Comparison of ENCODE assay signal across 14 cellular contexts in the genomic region with DNA sequence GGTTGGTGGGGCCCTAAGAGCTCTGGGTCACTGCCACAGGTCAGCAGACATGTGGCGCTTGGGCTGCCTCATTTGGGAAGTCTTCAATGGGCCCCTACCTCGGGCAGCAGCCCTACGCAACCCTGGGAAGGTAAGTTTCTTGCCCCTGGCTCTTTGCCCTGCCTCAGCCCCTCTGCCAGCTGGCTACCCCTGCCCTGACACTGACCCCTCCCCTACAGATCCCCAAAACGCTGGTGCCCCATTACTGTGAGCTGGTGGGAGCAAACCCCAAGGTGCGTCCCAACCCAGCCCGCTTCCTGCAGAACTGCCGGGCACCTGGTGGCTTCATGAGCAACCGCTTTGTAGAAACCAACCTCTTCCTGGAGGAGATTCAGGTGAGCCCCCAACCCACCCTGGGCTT. TPM values are rescaled to one million over a fixed set of nuclear protein-coding genes. Genes with fewer than 3 reads are reported as not detected.
DNase-seq lines count a peak whose midpoint lies in the region; ATAC-seq, FAIRE-seq and TF ChIP-seq lines count a peak whose summit lies in the region.
"Had no signal": no experiment of that assay in that cellular context is flagged by ENCODE, and none has a peak within 500 bp of the region (broad histone marks: within the 10 kb centered on the region; RNA-seq: fewer than 3 reads in every experiment).

No MANE protein-coding gene starts in this region.

- peaks cover 8 to 18% of the 10 kb centered on the region in 2 experiments for H3K36me3 ChIP-seq in HepG2 (replicated peaks in 1 of 2; ENCODE audit: control insufficient read depth in 1 of 2, insufficient read depth in 2 of 2, low read length in 2 of 2)
- peaks cover 49% of the 10 kb centered on the region for H3K36me3 ChIP-seq in upper lobe of right lung

- TF ChIP-seq EP300 in HepG2 (IDR thresholded peaks at IDR 0.05; ENCODE audit: low read depth in 2 of 2, low read length in 2 of 2) (no peak), HepG2 (CRISPR knock-in tag; IDR thresholded peaks at IDR 0.05; ENCODE audit: borderline replicate concordance) (no peak)

- no peaks in the 10 kb centered on the region; a peak in 1 of 5 replicates for H3K27me3 ChIP-seq in HepG2 (ENCODE audit: control insufficient read depth in 1 of 2, insufficient read depth in 2 of 2, low read length in 2 of 2)
- H3K27me3 ChIP-seq in upper lobe of right lung = no peaks in the 10 kb centered on the region

- 0 out of 2 replicates have a peak, but pooled peaks cover 3% of the 10 kb centered on the region for H4K20me1 ChIP-seq in HepG2 (ENCODE audit: insufficient read depth, low read length)

- WGBS in HepG2 (ENCODE audit: low lambda C conversion rate) = 100% methylated on average over 3 of the region's 8 CpGs

- H3K4me1 ChIP-seq in HepG2 (ENCODE audit: insufficient read depth, low read length) (peaks cover 71% of the 10 kb centered on the region), upper lobe of right lung (peaks cover 38% of the 10 kb centered on the region)

- in situ Hi-C loops in HepG2 (cut with HindIII; ENCODE audit: extremely low pct_ligation_motif_present, low pct_unique_long_range_greater_than_20kb) = no loop called here

- H3K4me3 Mint-ChIP-seq in activated CD4-positive, alpha-beta memory T cell treated with anti-CD3 and anti-CD28 coated beads for 36 hours = peak overlapping the region; percentile 84

- no peak overlapping the region for H3K27ac ChIP-seq in HepG2 (ENCODE audit: extremely low read length, insufficient read depth, low read length)
- H3K27ac ChIP-seq in upper lobe of right lung = no peak overlapping the region

- no peak overlapping the region for H3K9ac ChIP-seq in HepG2 (ENCODE audit: insufficient read depth, low read depth, low read length)

- CTCF ChIA-PET in activated CD4-positive, alpha-beta memory T cell treated with anti-CD3 and anti-CD28 coated beads for 36 hours (lab: Charles Lee) = interaction anchor here (3.7 kb wide), 1 partner anchor 14 kb away, joined by 30 read pairs; no protein-coding TSS in a partner anchor
- CTCF ChIA-PET in HepG2 (lab: Yijun Ruan, JAX; ENCODE audit: low intra/inter-chr PET ratio, low total read pairs) = no interaction called here

- H3K9me3 ChIP-seq in HepG2 (ENCODE audit: low read length) = no peaks in the 10 kb centered on the region
- H3K9me3 ChIP-seq in upper lobe of right lung = no peaks in the 10 kb centered on the region

- peaks cover 54% of the 10 kb centered on the region for H3K4me1 Mint-ChIP-seq in activated CD4-positive, alpha-beta memory T cell treated with anti-CD3 and anti-CD28 coated beads for 36 hours (ENCODE audit: low read depth)

- H3K4me2 ChIP-seq in HepG2 (ENCODE audit: low read depth, low read length) = peak overlapping the region; percentile 96

- no peaks in the 10 kb centered on the region for H3K9me3 Mint-ChIP-seq in activated CD4-positive, alpha-beta memory T cell treated with anti-CD3 and anti-CD28 coated beads for 36 hours
- H3K9me3 Mint-ChIP-seq: CD14-positive monocyte had no signal

- no peak overlapping the region for H2AFZ ChIP-seq in HepG2 (ENCODE audit: low read length)

- intact Hi-C loops in Right ventricle myocardium superior (cut with DNase I) (no loop called here), left ventricle myocardium superior (cut with micrococcal nuclease) (no loop called here), HepG2 (cut with micrococcal nuclease; ENCODE audit: unreplicated experiment) (no loop called here), upper lobe of right lung (cut with DNase I) (no loop called here)
- intact Hi-C loops in activated CD4-positive, alpha-beta memory T cell treated with anti-CD3 and anti-CD28 coated beads for 36 hours (cut with micrococcal nuclease) = no loop called here

- TF ChIP-seq CTCF in HepG2 (CRISPR knock-in tag; IDR thresholded peaks at IDR 0.05) (no peak), upper lobe of right lung (IDR thresholded peaks at IDR 0.05) (no peak)

- H3K4me3 ChIP-seq in HepG2 (replicated peaks in 1 of 3; ENCODE audit: insufficient read depth in 1 of 3, low read depth in 2 of 3, low read length in 3 of 3) (no peak overlapping the region; a peak in 1 of 6 replicates), upper lobe of right lung (no peak overlapping the region)

- peaks cover 19% of the 10 kb centered on the region for H3K79me2 ChIP-seq in HepG2 (ENCODE audit: insufficient read depth, low read length)

- no peak for FAIRE-seq in HepG2 (lab: Jason Lieb, UNC)
- FAIRE-seq: colon, islet of Langerhans, RCC 7860 had no signal

- no TSS peak for BruUV-seq in HepG2 (replicated peaks; lab: Mats Ljungman, UMichigan)

- TF ChIP-seq POLR2A in HepG2 (IDR thresholded peaks at IDR 0.05; ENCODE audit: insufficient read depth in 1 of 2, low read depth in 2 of 2, low read length in 2 of 2) = no peak

- POLR2A ChIA-PET in activated CD4-positive, alpha-beta memory T cell treated with anti-CD3 and anti-CD28 coated beads for 36 hours (lab: Charles Lee) = no interaction called here
- POLR2A ChIA-PET in HepG2 (lab: Yijun Ruan, JAX) = interaction anchor here (0.6 to 4.4 kb wide), 3 partner anchors 28 to 361 kb away, joined by 3 to 35 read pairs (median 3); partner anchors contain the start of gene MALAT1

- ATAC-seq in Right ventricle myocardium superior (ENCODE audit: poor library complexity) = no peak
- no peak for ATAC-seq in left ventricle myocardium superior
- no peak for ATAC-seq in HepG2
- ATAC-seq in upper lobe of right lung = no peak
- no peak for ATAC-seq in left lobe of liver

- peak; percentile 26 for DNase-seq in Right ventricle myocardium superior
- DNase-seq in left ventricle myocardium superior = no peak
- DNase-seq in activated CD4-positive, alpha-beta memory T cell treated with anti-CD3 and anti-CD28 coated beads for 36 hours = no peak
- DNase-seq in HepG2 (ENCODE audit: low spot score) = no peak
- DNase-seq in upper lobe of right lung = peak; percentile 63
- no peak for DNase-seq in left lobe of liver (ENCODE audit: low spot score)
- DNase-seq in NCI-H1092 (lab: John Stamatoyannopoulos, UW) = no peak
- no peak for DNase-seq in NCI-H1694 (lab: John Stamatoyannopoulos, UW)
- DNase-seq: activated gamma-delta T cell treated with Interleukin-2 at 50 U/mL for 16 hours, NCI-H446 treated with DMSO at 0.1 percent for 48 hours had no signal

- no peak for TF ChIP-seq RAD21 in HepG2 (CRISPR knock-in tag; IDR thresholded peaks at IDR 0.05)

- peaks cover 27% of the 10 kb centered on the region for H3K36me3 Mint-ChIP-seq in activated CD4-positive, alpha-beta memory T cell treated with anti-CD3 and anti-CD28 coated beads for 36 hours

- H3K27me3 Mint-ChIP-seq in activated CD4-positive, alpha-beta memory T cell treated with anti-CD3 and anti-CD28 coated beads for 36 hours = no peaks in the 10 kb centered on the region

- H3K27ac Mint-ChIP-seq in activated CD4-positive, alpha-beta memory T cell treated with anti-CD3 and anti-CD28 coated beads for 36 hours = no peak overlapping the region

RNA-seq across cellular contexts. Expression of gene SCYL1, which starts 1.9 kb away (rescaled TPM):
- total RNA-seq in Right ventricle myocardium superior (60.5 TPM), left ventricle myocardium superior (60.4 TPM), HepG2 (2016; rRNA removed; fragmentation: Illumina TruSeq; extraction: Trizol) (61.7 and 65.9 TPM in 2 replicates), upper lobe of right lung (74.4 TPM), left lobe of liver (67.6 TPM)
- total RNA-seq in activated CD4-positive, alpha-beta memory T cell treated with anti-CD3 and anti-CD28 coated beads for 36 hours = 10 to 100 TPM; 67.8 to 69.8 TPM
- 25.8 and 30.8 TPM in 2 replicates for total RNA-seq in HepG2 (2016; cell fraction: cytosol; rRNA removed; fragmentation: Illumina TruSeq; extraction: Trizol; ENCODE audit: low read depth)
- total RNA-seq in HepG2 (2016; cell fraction: insoluble cytoplasmic fraction; rRNA removed; fragmentation: Illumina TruSeq; extraction: Trizol) = 61.5 and 71.8 TPM in 2 replicates
- total RNA-seq in HepG2 (2016; cell fraction: membrane; rRNA removed; fragmentation: Illumina TruSeq; extraction: Trizol) = 42.4 and 48.2 TPM in 2 replicates
- total RNA-seq in HepG2 (2016; cell fraction: nucleus; rRNA removed; fragmentation: Illumina TruSeq; extraction: Trizol) = 43.2 and 44.5 TPM in 2 replicates
- polyA plus RNA-seq in HepG2 (2011; rRNA removed) = 103 and 122 TPM in 2 replicates
- polyA plus RNA-seq in HepG2 (2011; cell fraction: cytosol; rRNA removed) = 86.0 and 134 TPM in 2 replicates
- polyA plus RNA-seq in HepG2 (2011; cell fraction: nucleus; rRNA removed) = 217 and 274 TPM in 2 replicates
- polyA plus RNA-seq in HepG2 (2012) = 38.8 and 49.2 TPM in 2 replicates
- polyA plus RNA-seq in HepG2 (2016; cell fraction: cytosol; fragmentation: Illumina TruSeq; extraction: Trizol; ENCODE audit: low read depth) = 18.7 and 21.2 TPM in 2 replicates
- polyA plus RNA-seq in HepG2 (2016; cell fraction: insoluble cytoplasmic fraction; fragmentation: Illumina TruSeq; extraction: Trizol; ENCODE audit: low read depth) = 66.5 and 66.9 TPM in 2 replicates
- polyA plus RNA-seq in HepG2 (2016; cell fraction: membrane; fragmentation: Illumina TruSeq; extraction: Trizol; ENCODE audit: low read depth) = 31.2 and 33.8 TPM in 2 replicates
- 90.8 and 91.5 TPM in 2 replicates for polyA plus RNA-seq in HepG2 (2016; cell fraction: nucleus; fragmentation: Illumina TruSeq; extraction: Trizol; ENCODE audit: insufficient read depth, low read depth)
- 110 and 139 TPM in 2 replicates for polyA minus RNA-seq in HepG2 (2011; rRNA and poly(A)+ RNA removed; ENCODE audit: low replicate concordance)
- polyA minus RNA-seq in HepG2 (2011; cell fraction: cytosol; rRNA and poly(A)+ RNA removed) = 43.9 and 59.3 TPM in 2 replicates
- polyA minus RNA-seq in HepG2 (2011; cell fraction: nucleus; rRNA and poly(A)+ RNA removed) = 34.2 and 36.4 TPM in 2 replicates

RNA-seq across cellular contexts. Expression of gene MALAT1, which starts 27.9 kb away (rescaled TPM):
- total RNA-seq in Right ventricle myocardium superior (5,573 TPM), left ventricle myocardium superior (7,191 TPM), HepG2 (2016; rRNA removed; fragmentation: Illumina TruSeq; extraction: Trizol) (302 and 1,237 TPM in 2 replicates), upper lobe of right lung (11,917 TPM), left lobe of liver (2,761 TPM)
- total RNA-seq in activated CD4-positive, alpha-beta memory T cell treated with anti-CD3 and anti-CD28 coated beads for 36 hours = 1,000 to 10,000 TPM; 8,046 to 8,888 TPM
- 281 and 317 TPM in 2 replicates for total RNA-seq in HepG2 (2016; cell fraction: cytosol; rRNA removed; fragmentation: Illumina TruSeq; extraction: Trizol; ENCODE audit: low read depth)
- 283 and 1,071 TPM in 2 replicates for total RNA-seq in HepG2 (2016; cell fraction: insoluble cytoplasmic fraction; rRNA removed; fragmentation: Illumina TruSeq; extraction: Trizol)
- 241 and 289 TPM in 2 replicates for total RNA-seq in HepG2 (2016; cell fraction: membrane; rRNA removed; fragmentation: Illumina TruSeq; extraction: Trizol)
- total RNA-seq in HepG2 (2016; cell fraction: nucleus; rRNA removed; fragmentation: Illumina TruSeq; extraction: Trizol) = 8,751 and 9,202 TPM in 2 replicates
- polyA plus RNA-seq in HepG2 (2011; rRNA removed) = 143 and 217 TPM in 2 replicates
- polyA plus RNA-seq in HepG2 (2011; cell fraction: cytosol; rRNA removed) = 13.0 and 14.3 TPM in 2 replicates
- 1,021 and 1,816 TPM in 2 replicates for polyA plus RNA-seq in HepG2 (2011; cell fraction: nucleus; rRNA removed)
- polyA plus RNA-seq in HepG2 (2012) = 177 and 330 TPM in 2 replicates
- polyA plus RNA-seq in HepG2 (2016; cell fraction: cytosol; fragmentation: Illumina TruSeq; extraction: Trizol; ENCODE audit: low read depth) = 1.1 and 1.4 TPM in 2 replicates
- polyA plus RNA-seq in HepG2 (2016; cell fraction: insoluble cytoplasmic fraction; fragmentation: Illumina TruSeq; extraction: Trizol; ENCODE audit: low read depth) = 3.9 and 6.5 TPM in 2 replicates
- polyA plus RNA-seq in HepG2 (2016; cell fraction: membrane; fragmentation: Illumina TruSeq; extraction: Trizol; ENCODE audit: low read depth) = 1.8 and 10.3 TPM in 2 replicates
- polyA plus RNA-seq in HepG2 (2016; cell fraction: nucleus; fragmentation: Illumina TruSeq; extraction: Trizol; ENCODE audit: insufficient read depth, low read depth) = 153 and 182 TPM in 2 replicates
- 900 and 8,115 TPM in 2 replicates for polyA minus RNA-seq in HepG2 (2011; rRNA and poly(A)+ RNA removed; ENCODE audit: low replicate concordance)
- polyA minus RNA-seq in HepG2 (2011; cell fraction: cytosol; rRNA and poly(A)+ RNA removed) = 295 and 335 TPM in 2 replicates
- polyA minus RNA-seq in HepG2 (2011; cell fraction: nucleus; rRNA and poly(A)+ RNA removed) = 13,373 and 18,071 TPM in 2 replicates

RNA-seq across cellular contexts. Expression of gene LTBP3, which starts 31.4 kb away (rescaled TPM):
- total RNA-seq in Right ventricle myocardium superior = 73.4 TPM
- total RNA-seq in left ventricle myocardium superior = 77.5 TPM
- total RNA-seq in activated CD4-positive, alpha-beta memory T cell treated with anti-CD3 and anti-CD28 coated beads for 36 hours = 10 to 100 TPM; 60.7 to 63.3 TPM
- total RNA-seq in HepG2 (2016; rRNA removed; fragmentation: Illumina TruSeq; extraction: Trizol) = 4.2 and 12.2 TPM in 2 replicates
- total RNA-seq in HepG2 (2016; cell fraction: cytosol; rRNA removed; fragmentation: Illumina TruSeq; extraction: Trizol; ENCODE audit: low read depth) = 3.8 and 4.6 TPM in 2 replicates
- 3.1 and 14.2 TPM in 2 replicates for total RNA-seq in HepG2 (2016; cell fraction: insoluble cytoplasmic fraction; rRNA removed; fragmentation: Illumina TruSeq; extraction: Trizol)
- total RNA-seq in HepG2 (2016; cell fraction: membrane; rRNA removed; fragmentation: Illumina TruSeq; extraction: Trizol) = 6.5 and 7.6 TPM in 2 replicates
- 18.0 and 20.1 TPM in 2 replicates for total RNA-seq in HepG2 (2016; cell fraction: nucleus; rRNA removed; fragmentation: Illumina TruSeq; extraction: Trizol)
- 60.3 and 68.1 TPM in 2 replicates for polyA plus RNA-seq in HepG2 (2011; rRNA removed)
- 16.4 and 24.6 TPM in 2 replicates for polyA plus RNA-seq in HepG2 (2011; cell fraction: cytosol; rRNA removed)
- polyA plus RNA-seq in HepG2 (2011; cell fraction: nucleus; rRNA removed) = 549 and 694 TPM in 2 replicates
- polyA plus RNA-seq in HepG2 (2012) = 41.0 and 45.6 TPM in 2 replicates
- 2.1 and 2.8 TPM in 2 replicates for polyA plus RNA-seq in HepG2 (2016; cell fraction: cytosol; fragmentation: Illumina TruSeq; extraction: Trizol; ENCODE audit: low read depth)
- 7.3 and 9.4 TPM in 2 replicates for polyA plus RNA-seq in HepG2 (2016; cell fraction: insoluble cytoplasmic fraction; fragmentation: Illumina TruSeq; extraction: Trizol; ENCODE audit: low read depth)
- polyA plus RNA-seq in HepG2 (2016; cell fraction: membrane; fragmentation: Illumina TruSeq; extraction: Trizol; ENCODE audit: low read depth) = 6.0 and 7.1 TPM in 2 replicates
- 129 and 139 TPM in 2 replicates for polyA plus RNA-seq in HepG2 (2016; cell fraction: nucleus; fragmentation: Illumina TruSeq; extraction: Trizol; ENCODE audit: insufficient read depth, low read depth)
- 12.7 and 25.1 TPM in 2 replicates for polyA minus RNA-seq in HepG2 (2011; rRNA and poly(A)+ RNA removed; ENCODE audit: low replicate concordance)
- 13.7 and 23.3 TPM in 2 replicates for polyA minus RNA-seq in HepG2 (2011; cell fraction: cytosol; rRNA and poly(A)+ RNA removed)
- polyA minus RNA-seq in HepG2 (2011; cell fraction: nucleus; rRNA and poly(A)+ RNA removed) = 36.4 and 39.8 TPM in 2 replicates
- total RNA-seq in upper lobe of right lung = 128 TPM
- 42.3 TPM for total RNA-seq in left lobe of liver

RNA-seq across cellular contexts. Expression of gene ZNRD2, which starts 43.5 kb away (rescaled TPM):
- total RNA-seq in Right ventricle myocardium superior = 23.2 TPM
- total RNA-seq in left ventricle myocardium superior = 25.0 TPM
- 10 to 100 TPM; 48.1 to 51.1 TPM for total RNA-seq in activated CD4-positive, alpha-beta memory T cell treated with anti-CD3 and anti-CD28 coated beads for 36 hours
- total RNA-seq in HepG2 (2016; rRNA removed; fragmentation: Illumina TruSeq; extraction: Trizol) = 34.0 and 40.0 TPM in 2 replicates
- total RNA-seq in HepG2 (2016; cell fraction: cytosol; rRNA removed; fragmentation: Illumina TruSeq; extraction: Trizol; ENCODE audit: low read depth) = 15.3 and 19.2 TPM in 2 replicates
- total RNA-seq in HepG2 (2016; cell fraction: insoluble cytoplasmic fraction; rRNA removed; fragmentation: Illumina TruSeq; extraction: Trizol) = 32.9 and 41.5 TPM in 2 replicates
- total RNA-seq in HepG2 (2016; cell fraction: membrane; rRNA removed; fragmentation: Illumina TruSeq; extraction: Trizol) = 16.0 and 17.9 TPM in 2 replicates
- 11.5 and 15.7 TPM in 2 replicates for total RNA-seq in HepG2 (2016; cell fraction: nucleus; rRNA removed; fragmentation: Illumina TruSeq; extraction: Trizol)
- 29.2 and 31.4 TPM in 2 replicates for polyA plus RNA-seq in HepG2 (2011; rRNA removed)
- 24.1 and 41.2 TPM in 2 replicates for polyA plus RNA-seq in HepG2 (2011; cell fraction: cytosol; rRNA removed)
- 48.9 and 54.8 TPM in 2 replicates for polyA plus RNA-seq in HepG2 (2011; cell fraction: nucleus; rRNA removed)
- polyA plus RNA-seq in HepG2 (2012) = 25.2 and 28.5 TPM in 2 replicates
- polyA plus RNA-seq in HepG2 (2016; cell fraction: cytosol; fragmentation: Illumina TruSeq; extraction: Trizol; ENCODE audit: low read depth) = 26.6 and 28.0 TPM in 2 replicates
- 42.9 and 46.1 TPM in 2 replicates for polyA plus RNA-seq in HepG2 (2016; cell fraction: insoluble cytoplasmic fraction; fragmentation: Illumina TruSeq; extraction: Trizol; ENCODE audit: low read depth)
- polyA plus RNA-seq in HepG2 (2016; cell fraction: membrane; fragmentation: Illumina TruSeq; extraction: Trizol; ENCODE audit: low read depth) = 23.7 and 24.4 TPM in 2 replicates
- polyA plus RNA-seq in HepG2 (2016; cell fraction: nucleus; fragmentation: Illumina TruSeq; extraction: Trizol; ENCODE audit: insufficient read depth, low read depth) = 31.1 and 33.2 TPM in 2 replicates
- 18.6 and 34.8 TPM in 2 replicates for polyA minus RNA-seq in HepG2 (2011; rRNA and poly(A)+ RNA removed; ENCODE audit: low replicate concordance)
- polyA minus RNA-seq in HepG2 (2011; cell fraction: cytosol; rRNA and poly(A)+ RNA removed) = 8.6 and 11.3 TPM in 2 replicates
- 12.0 and 19.5 TPM in 2 replicates for polyA minus RNA-seq in HepG2 (2011; cell fraction: nucleus; rRNA and poly(A)+ RNA removed)
- total RNA-seq in upper lobe of right lung = 24.0 TPM
- 17.0 TPM for total RNA-seq in left lobe of liver

RNA-seq across cellular contexts. Expression of gene FAM89B, which starts 45.6 kb away (rescaled TPM):
- total RNA-seq in Right ventricle myocardium superior = 36.1 TPM
- total RNA-seq in left ventricle myocardium superior = 39.3 TPM
- 10 to 100 TPM; 25.3 to 28.3 TPM for total RNA-seq in activated CD4-positive, alpha-beta memory T cell treated with anti-CD3 and anti-CD28 coated beads for 36 hours
- 3.6 and 5.7 TPM in 2 replicates for total RNA-seq in HepG2 (2016; rRNA removed; fragmentation: Illumina TruSeq; extraction: Trizol)
- total RNA-seq in HepG2 (2016; cell fraction: cytosol; rRNA removed; fragmentation: Illumina TruSeq; extraction: Trizol; ENCODE audit: low read depth) = 7.8 and 8.7 TPM in 2 replicates
- total RNA-seq in HepG2 (2016; cell fraction: insoluble cytoplasmic fraction; rRNA removed; fragmentation: Illumina TruSeq; extraction: Trizol) = 4.0 and 5.2 TPM in 2 replicates
- 8.0 and 9.6 TPM in 2 replicates for total RNA-seq in HepG2 (2016; cell fraction: membrane; rRNA removed; fragmentation: Illumina TruSeq; extraction: Trizol)
- total RNA-seq in HepG2 (2016; cell fraction: nucleus; rRNA removed; fragmentation: Illumina TruSeq; extraction: Trizol) = 2.9 and 4.0 TPM in 2 replicates
- 8.0 and 11.5 TPM in 2 replicates for polyA plus RNA-seq in HepG2 (2011; rRNA removed)
- polyA plus RNA-seq in HepG2 (2011; cell fraction: cytosol; rRNA removed) = 5.8 and 9.6 TPM in 2 replicates
- polyA plus RNA-seq in HepG2 (2011; cell fraction: nucleus; rRNA removed) = 29.0 and 34.8 TPM in 2 replicates
- polyA plus RNA-seq in HepG2 (2012) = 3.6 and 5.3 TPM in 2 replicates
- polyA plus RNA-seq in HepG2 (2016; cell fraction: cytosol; fragmentation: Illumina TruSeq; extraction: Trizol; ENCODE audit: low read depth) = 19.5 and 20.4 TPM in 2 replicates
- polyA plus RNA-seq in HepG2 (2016; cell fraction: insoluble cytoplasmic fraction; fragmentation: Illumina TruSeq; extraction: Trizol; ENCODE audit: low read depth) = 7.9 and 9.1 TPM in 2 replicates
- polyA plus RNA-seq in HepG2 (2016; cell fraction: membrane; fragmentation: Illumina TruSeq; extraction: Trizol; ENCODE audit: low read depth) = 15.3 and 15.7 TPM in 2 replicates
- polyA plus RNA-seq in HepG2 (2016; cell fraction: nucleus; fragmentation: Illumina TruSeq; extraction: Trizol; ENCODE audit: insufficient read depth, low read depth) = 11.6 and 13.0 TPM in 2 replicates
- polyA minus RNA-seq in HepG2 (2011; rRNA and poly(A)+ RNA removed; ENCODE audit: low replicate concordance) = 11.8 and 23.8 TPM in 2 replicates
- 1.9 and 4.2 TPM in 2 replicates for polyA minus RNA-seq in HepG2 (2011; cell fraction: cytosol; rRNA and poly(A)+ RNA removed)
- polyA minus RNA-seq in HepG2 (2011; cell fraction: nucleus; rRNA and poly(A)+ RNA removed) = 4.5 and 5.1 TPM in 2 replicates
- 44.1 TPM for total RNA-seq in upper lobe of right lung
- 19.0 TPM for total RNA-seq in left lobe of liver

Comparison
In these comparisons a context has a peak if more than half of its experiments do, and no peak if none do; other contexts are left out.
1. DNase-seq: peak in Right ventricle myocardium superior (single experiment) and upper lobe of right lung (single experiment); none in left ventricle myocardium superior (single experiment), activated CD4-positive, alpha-beta memory T cell treated with anti-CD3 and anti-CD28 coated beads for 36 hours (single experiment), HepG2 (single experiment), left lobe of liver (single experiment), NCI-H1092 (single experiment) and NCI-H1694 (single experiment).